Comparison of ENCODE assay signal across 22 cellular contexts in genomic region chr6:99609839-99610489, GRCh38. TPM values are rescaled to one million over a fixed set of nuclear protein-coding genes. Genes with fewer than 3 reads are reported as not detected.
"Had no signal": no experiment of that assay in that cellular context is flagged by ENCODE, and none has a peak within 500 bp of the region (broad histone marks: within the 10 kb centered on the region; RNA-seq: fewer than 3 reads in every experiment).

No MANE protein-coding gene starts in this region.

- H3K9me3 Mint-ChIP-seq: dendritic cell treated with granulocyte-macrophage colony-stimulating factor and Interleukin-4, amounts not matched to agents 40 ng/mL and 50 ng/mL, for 4 days; neural crest cell; stimulated activated naive CD8-positive, alpha-beta T cell treated with anti-CD3 and anti-CD28 coated beads, Interleukin-15, amount 100 ng/mL, for 72 hours had no signal

- H3K27ac Mint-ChIP-seq: activated B cell treated with CpG ODN at 0.5 μM for 24 hours; activated CD4-positive, alpha-beta T cell treated with anti-CD3 and anti-CD28 coated beads, Interleukin-2, amount 10 ng/mL, durations not matched to agents 7 days and 5 days; activated naive CD8-positive, alpha-beta T cell; dendritic cell treated with granulocyte-macrophage colony-stimulating factor and Interleukin-4, amounts not matched to agents 40 ng/mL and 50 ng/mL, for 4 days had no signal

- H3K27ac ChIP-seq: gastroesophageal sphincter, left ventricle myocardium inferior, sigmoid colon, testis, upper lobe of right lung had no signal

- H3K4me3 Mint-ChIP-seq: activated B cell treated with CpG ODN at 0.5 μM for 24 hours; activated CD4-positive, alpha-beta T cell treated with anti-CD3 and anti-CD28 coated beads, Interleukin-2, amount 10 ng/mL, durations not matched to agents 7 days and 5 days; activated naive CD8-positive, alpha-beta T cell; dendritic cell treated with granulocyte-macrophage colony-stimulating factor and Interleukin-4, amounts not matched to agents 40 ng/mL and 50 ng/mL, for 4 days; neural crest cell had no signal

- H3K9me3 ChIP-seq: gastroesophageal sphincter, left ventricle myocardium inferior, sigmoid colon, testis, upper lobe of right lung had no signal

- H3K36me3 ChIP-seq: gastroesophageal sphincter, left ventricle myocardium inferior, sigmoid colon, upper lobe of right lung had no signal

- ATAC-seq: gastroesophageal sphincter; stimulated activated naive CD8-positive, alpha-beta T cell treated with anti-CD3 and anti-CD28 coated beads, Interleukin-15, amount 100 ng/mL, for 72 hours; upper lobe of right lung had no signal

- DNase-seq: activated B cell treated with CpG ODN at 0.5 μM for 24 hours; activated CD4-positive, alpha-beta T cell treated with anti-CD3 and anti-CD28 coated beads, Interleukin-2, amount 10 ng/mL, durations not matched to agents 7 days and 5 days; activated effector memory CD4-positive, alpha-beta T cell treated with Interleukin-2 at 50 U/mL for 16 hours; anterior cingulate cortex; cerebellar nuclear complex; kidney; left ventricle myocardium inferior; mesendoderm; sigmoid colon; stimulated activated CD4-positive, alpha-beta T cell treated with anti-CD3 and anti-CD28 coated beads, Interleukin-2, amount 100 ng/mL, for 48 hours; stimulated activated CD8-positive, alpha-beta memory T cell treated with anti-CD3 and anti-CD28 coated beads, Interleukin-4, amount 100 ng/mL, for 48 hours; stimulated activated naive CD8-positive, alpha-beta T cell treated with anti-CD3 and anti-CD28 coated beads, Interleukin-15, amount 100 ng/mL, for 72 hours; T1000; testis; upper lobe of right lung had no signal

- FAIRE-seq: kidney had no signal

- H3K4me3 ChIP-seq: gastroesophageal sphincter, left ventricle myocardium inferior, sigmoid colon, testis, upper lobe of right lung had no signal

- H3K36me3 Mint-ChIP-seq: activated naive CD8-positive, alpha-beta T cell had no signal

- H3K4me1 ChIP-seq: testis had no signal

RNA-seq across cellular contexts. Expression of gene PRDM13, which starts 3.3 kb away (rescaled TPM):
- total RNA-seq: activated B cell treated with CpG ODN at 0.5 μM for 24 hours; activated CD4-positive, alpha-beta T cell treated with anti-CD3 and anti-CD28 coated beads, Interleukin-2, amount 10 ng/mL, durations not matched to agents 7 days and 5 days; epithelial cell of proximal tubule; gastroesophageal sphincter; kidney; left ventricle myocardium inferior; osteocyte; pulmonary artery endothelial cell; sigmoid colon; upper lobe of right lung had no signal
- polyA plus RNA-seq: sigmoid colon had no signal
